In the genomic region with DNA sequence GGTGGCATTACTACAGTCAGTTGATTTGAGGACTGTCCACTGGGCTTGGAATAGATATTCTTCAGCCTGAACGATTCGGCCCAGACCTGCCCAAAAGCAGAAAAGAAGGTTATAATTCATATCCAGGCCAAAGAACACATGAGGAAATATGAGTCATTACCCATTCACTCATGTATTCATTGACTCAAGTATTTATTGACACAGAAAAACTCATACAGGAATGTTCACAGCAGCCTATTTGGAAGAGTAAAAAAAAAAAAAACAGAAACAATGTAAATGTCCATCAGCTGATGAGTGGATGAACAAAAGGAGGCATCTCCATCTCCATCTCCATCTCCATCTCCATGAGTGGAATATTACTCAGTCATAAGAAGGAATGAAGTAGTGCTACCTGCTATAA, we compare ENCODE assay signal across 15 cellular contexts. TPM values are rescaled to one million over a fixed set of nuclear protein-coding genes. Genes with fewer than 3 reads are reported as not detected.
DNase-seq lines count a peak whose midpoint lies in the region; ATAC-seq and TF ChIP-seq lines count a peak whose summit lies in the region.
"Had no signal": no experiment of that assay in that cellular context is flagged by ENCODE, and none has a peak within 500 bp of the region (broad histone marks: within the 10 kb centered on the region; RNA-seq: fewer than 3 reads in every experiment).

No MANE protein-coding gene starts in this region.

- H3K27ac ChIP-seq in PC-3 (ENCODE audit: low read length), result peak overlapping the region; percentile 38
- H3K27ac ChIP-seq: KMS-11, VCaP had no signal

- no peaks in the 10 kb centered on the region for H3F3A ChIP-seq in PC-3 (ENCODE audit: low read length, unreplicated experiment)

- DNase-seq in EL (peak; percentile 69), PC-3 (peak; percentile 85), epithelial cell of proximal tubule (ENCODE audit: low read depth) (peak; percentile 40), non-pigmented ciliary epithelial cell (ENCODE audit: low read depth) (peak; percentile 52), HuH-7 (ENCODE audit: low spot score) (no peak), NCI-H1436 treated with DMSO at 0.1 percent for 48 hours (lab: John Stamatoyannopoulos, UW) (no peak)
- DNase-seq: activated T-cell treated with anti-CD3 and anti-CD28 coated beads for 4 hours; COR-L47; H9; SHP77 treated with DMSO at 0.1 percent for 48 hours; stimulated activated CD4-positive, alpha-beta T cell treated with anti-CD3 and anti-CD28 coated beads, Interleukin-15, amount 100 ng/mL, for 24 hours had no signal

- no TSS peak for BruUV-seq in PC-3 (replicated peaks; lab: Mats Ljungman, UMichigan)

- TF ChIP-seq CTCF in PC-3 (conservative IDR thresholded peaks at IDR 0.05; ENCODE audit: low read depth, low read length) (no peak), epithelial cell of proximal tubule (conservative IDR thresholded peaks at IDR 0.05; ENCODE audit: low read depth, low read length) (no peak)

- no peaks in the 10 kb centered on the region for H4K20me1 ChIP-seq in PC-3 (ENCODE audit: low read length)

- CTCF ChIA-PET in PC-3 (lab: Charles Lee), result no interaction called here

- H3K27me3 ChIP-seq in PC-3 (ENCODE audit: low read length), result no peaks in the 10 kb centered on the region

- H3K4me1 ChIP-seq in PC-3 (ENCODE audit: insufficient read depth, low read length), result peaks cover 15% of the 10 kb centered on the region

- H3K9me2 ChIP-seq in PC-3 (replicated peaks; ENCODE audit: low read length), result no peaks in the 10 kb centered on the region

- no peaks in the 10 kb centered on the region for H3K9me3 ChIP-seq in PC-3 (ENCODE audit: low read length)

- peak; percentile 98 for ATAC-seq in PC-3
- ATAC-seq in GM21390 (IDR thresholded peaks at IDR 0.05; ENCODE audit: unreplicated experiment), result no peak
- no peak for ATAC-seq in HG02678 (IDR thresholded peaks at IDR 0.05; ENCODE audit: unreplicated experiment)

- peak overlapping the region; percentile 50 for H3K4me2 ChIP-seq in PC-3 (ENCODE audit: low read length)
- H3K4me2 ChIP-seq: KMS-11 had no signal

- no peaks in the 10 kb centered on the region for H3K36me3 ChIP-seq in PC-3 (ENCODE audit: low read depth, low read length)

- intact Hi-C loops in PC-3 (cut with micrococcal nuclease), result loop anchor here (1.0 kb wide), 1 partner anchor 47 kb away; no protein-coding TSS in a partner anchor

- H2AFZ ChIP-seq in PC-3 (ENCODE audit: low read length), result no peak overlapping the region

- H3K79me2 ChIP-seq in PC-3 (ENCODE audit: low read length), result no peaks in the 10 kb centered on the region

- POLR2A ChIA-PET in PC-3 (lab: Charles Lee; ENCODE audit: unreplicated experiment), result interaction anchor here (0.6 kb wide), 2 partner anchors 17 to 218 kb away, joined by 3 to 9 read pairs; no protein-coding TSS in a partner anchor

- H3K9ac ChIP-seq in PC-3 (ENCODE audit: low read length), result no peak overlapping the region
- H3K9ac ChIP-seq: KMS-11 had no signal

- H3K4me3 ChIP-seq in PC-3 (ENCODE audit: low read length) (no peak overlapping the region; the same call in 1 of the 2 replicates), epithelial cell of proximal tubule (ENCODE audit: low read depth, low read length) (no peak overlapping the region)

RNA-seq across cellular contexts. Expression of a gene that starts 15.9 kb away (rescaled TPM):
- total RNA-seq in PC-3 (2014; rRNA removed) (not detected in 2 replicates), epithelial cell of proximal tubule (0.22 and 0.35 TPM in 2 replicates)

RNA-seq across cellular contexts. Expression of a gene that starts 16.4 kb away (rescaled TPM):
- total RNA-seq in PC-3 (2014; rRNA removed) (45.6 and 56.1 TPM in 2 replicates), epithelial cell of proximal tubule (75.5 and 80.5 TPM in 2 replicates)

RNA-seq across cellular contexts. Expression of a gene that starts 23.1 kb away (rescaled TPM):
- 0.46 and 0.58 TPM in 2 replicates for total RNA-seq in PC-3 (2014; rRNA removed)
- total RNA-seq in epithelial cell of proximal tubule, result 0.06 and 0.07 TPM in 2 replicates

RNA-seq across cellular contexts. Expression of a gene that starts 59.3 kb away (rescaled TPM):
- total RNA-seq in PC-3 (2014; rRNA removed) (3.5 and 4.5 TPM in 2 replicates), epithelial cell of proximal tubule (0.14 and 1.7 TPM in 2 replicates)

Comparison
In these comparisons a context has a peak if more than half of its experiments do, and no peak if none do; other contexts are left out.
1. DNase-seq: peak in EL (single experiment), PC-3 (single experiment), epithelial cell of proximal tubule (single experiment) and non-pigmented ciliary epithelial cell (single experiment); none in HuH-7 (single experiment) and NCI-H1436 treated with DMSO at 0.1 percent for 48 hours (single experiment).